In genomic region chr4:6709230-6710114, GRCh38 we compare ENCODE assay signal across 8 cellular contexts.
A peak's percentile ranks its signal among the peaks of the same experiment; 100 is the strongest.
DNase-seq lines count a peak whose midpoint lies in the region; ATAC-seq and TF ChIP-seq lines count a peak whose summit lies in the region.

MRFAP1L1 (minus strand) TSS chr4:6709865; CDS start chr4:6709629, 236 bp downstream.

- in situ Hi-C loops in GM18951 (cut with MboI; ENCODE audit: low sequenced_read_pairs, unreplicated experiment) = loop anchor here (10.0 kb wide), 1 partner anchor 335 kb away; the partner anchor contains the start of gene TADA2B

- H3K36me3 Mint-ChIP-seq in central memory CD8-positive, alpha-beta T cell (ENCODE audit: insufficient read depth) = peaks cover 45% of the 10 kb centered on the region

- no peaks in the 10 kb centered on the region for H3K27me3 Mint-ChIP-seq in central memory CD8-positive, alpha-beta T cell

- peak within 1 kb of the TSS; percentile 100 for H3K27ac Mint-ChIP-seq in central memory CD8-positive, alpha-beta T cell (ENCODE audit: low read depth)

- TF ChIP-seq POLR2A in GM18951 (IDR thresholded peaks at IDR 0.05; ENCODE audit: extremely low read depth, insufficient read depth, insufficient read length) = peak; percentile 76

- DNase-seq in AG08395 (ENCODE audit: low spot score) = peak; percentile 97
- DNase-seq in NCI-H446 (lab: John Stamatoyannopoulos, UW) = peak; percentile 77 to 93
- peak; percentile 84 to 95 for DNase-seq in central memory CD8-positive, alpha-beta T cell (ENCODE audit: low spot score in 2 of 2)
- peak; percentile 99 for DNase-seq in iris pigment epithelial cell (ENCODE audit: low read depth)
- peak; percentile 94 to 95 for DNase-seq in stimulated activated CD4-positive, alpha-beta T cell treated with anti-CD3 and anti-CD28 coated beads, Interleukin-12 subunit alpha, Interleukin-12 subunit beta, amount 100 ng/mL, for 24 hours (ENCODE audit: low read depth in 2 of 2)

- peaks cover 69% of the 10 kb centered on the region for H3K4me1 Mint-ChIP-seq in central memory CD8-positive, alpha-beta T cell

- peak within 1 kb of the TSS; percentile 96 for H3K4me3 Mint-ChIP-seq in central memory CD8-positive, alpha-beta T cell

- ATAC-seq in HG03280 (IDR thresholded peaks at IDR 0.05; ENCODE audit: unreplicated experiment) = peak; percentile 69
- peak; percentile 71 to 74 for ATAC-seq in activated CD4-positive, CD25-positive, alpha-beta regulatory T cell treated with anti-CD3 and anti-CD28 coated beads, Interleukin-2, amount 50 U/mL, for 24 hours
- ATAC-seq in central memory CD8-positive, alpha-beta T cell (replicated peaks; ENCODE audit: extremely low read depth, poor library complexity, severe bottlenecking) = peak; percentile 84

- no peaks in the 10 kb centered on the region for H3K9me3 Mint-ChIP-seq in central memory CD8-positive, alpha-beta T cell

Comparison
In these comparisons a context has a peak if more than half of its experiments do, and no peak if none do; other contexts are left out.
1. Peak in every context shown above with its lines: DNase-seq and ATAC-seq.